1 cellular context compared by ENCODE assay signal in genomic region chr3:150421799-150422548, GRCh38.
TF ChIP-seq lines count a peak whose summit lies in the region.

No MANE protein-coding gene starts in this region.

TF ChIP-seq in HCT116, 20 proteins besides CTCF, POLR2A, EP300 and RAD21 (continued from another document):
- TF ChIP-seq ZBTB33 (IDR thresholded peaks at IDR 0.05; ENCODE audit: extremely low read depth, insufficient replicate concordance, low read length) (no peak), FOSL1 (IDR thresholded peaks at IDR 0.05; ENCODE audit: low read depth) (no peak), CBX3 (IDR thresholded peaks at IDR 0.05; ENCODE audit: low read depth) (no peak)
